Comparison of ENCODE assay signal across 10 cellular contexts in genomic region chr5:132439521-132440206, GRCh38. TPM values are rescaled to one million over a fixed set of nuclear protein-coding genes. Genes with fewer than 3 reads are reported as not detected.
DNase-seq lines count a peak whose midpoint lies in the region; ATAC-seq and TF ChIP-seq lines count a peak whose summit lies in the region.
"Had no signal": no experiment of that assay in that cellular context is flagged by ENCODE, and none has a peak within 500 bp of the region (broad histone marks: within the 10 kb centered on the region; RNA-seq: fewer than 3 reads in every experiment).

No MANE protein-coding gene starts in this region.

- H3K36me3 Mint-ChIP-seq in dendritic cell treated with granulocyte-macrophage colony-stimulating factor and Interleukin-4, amounts not matched to agents 40 ng/mL and 50 ng/mL, for 4 days (ENCODE audit: low read depth) = no peaks in the 10 kb centered on the region
- peaks cover 46% of the 10 kb centered on the region for H3K36me3 Mint-ChIP-seq in activated T-helper 2 cell treated with anti-CD3 and anti-CD28 coated beads, Interferon-gamma antibody, Interleukin-2, Interleukin-4, amounts not matched to agents 10 μg/mL and 5 μg/mL and 100 μg/mL, durations not matched to agents 14 hours and 24 hours and 36 hours (ENCODE audit: low read depth)

- H3K27ac ChIP-seq in AG04450 (ENCODE audit: low read depth, low read length) = peak overlapping the region; percentile 94
- H3K27ac ChIP-seq in muscle layer of duodenum (ENCODE audit: low read length) = peak overlapping the region; percentile 76
- H3K27ac ChIP-seq: parathyroid adenoma had no signal

- CTCF ChIA-PET in AG04450 (lab: Charles Lee) = interaction anchor here (0.6 to 2.6 kb wide), 12 partner anchors 12 to 464 kb away, joined by 3 to 9 read pairs (median 4); partner anchors contain the start of gene IRF1

- TF ChIP-seq CTCF in AG04450 (IDR thresholded peaks at IDR 0.05; ENCODE audit: low read depth, low read length) = no peak

- no peaks in the 10 kb centered on the region for H3K27me3 ChIP-seq in AG04450 (ENCODE audit: control insufficient read depth, insufficient read depth, low read length)
- H3K27me3 ChIP-seq in muscle layer of duodenum (ENCODE audit: low read depth, low read length) = no peaks in the 10 kb centered on the region

- no peak for ATAC-seq in GM21447 (IDR thresholded peaks at IDR 0.05; ENCODE audit: unreplicated experiment)
- ATAC-seq in HG02623 (IDR thresholded peaks at IDR 0.05; ENCODE audit: unreplicated experiment) = no peak

- POLR2A ChIA-PET in AG04450 (lab: Yijun Ruan, JAX) = interaction anchor here (0.7 to 1.4 kb wide), 11 partner anchors 7 to 59 kb away, joined by 3 to 16 read pairs (median 5); partner anchors contain the start of gene IRF1

- peak overlapping the region; percentile 80 for H3K27ac Mint-ChIP-seq in dendritic cell treated with granulocyte-macrophage colony-stimulating factor and Interleukin-4, amounts not matched to agents 40 ng/mL and 50 ng/mL, for 4 days
- no peak overlapping the region for H3K27ac Mint-ChIP-seq in activated T-helper 2 cell treated with anti-CD3 and anti-CD28 coated beads, Interferon-gamma antibody, Interleukin-2, Interleukin-4, amounts not matched to agents 10 μg/mL and 5 μg/mL and 100 μg/mL, durations not matched to agents 14 hours and 24 hours and 36 hours

- intact Hi-C loops in dendritic cell treated with granulocyte-macrophage colony-stimulating factor and Interleukin-4, amounts not matched to agents 40 ng/mL and 50 ng/mL, for 4 days (cut with micrococcal nuclease) = no loop called here
- intact Hi-C loops in activated T-helper 2 cell treated with anti-CD3 and anti-CD28 coated beads, Interferon-gamma antibody, Interleukin-2, Interleukin-4, amounts not matched to agents 10 μg/mL and 5 μg/mL and 100 μg/mL, durations not matched to agents 14 hours and 24 hours and 36 hours (cut with micrococcal nuclease) = no loop called here

- H3K4me3 Mint-ChIP-seq in dendritic cell treated with granulocyte-macrophage colony-stimulating factor and Interleukin-4, amounts not matched to agents 40 ng/mL and 50 ng/mL, for 4 days = no peak overlapping the region
- no peak overlapping the region for H3K4me3 Mint-ChIP-seq in activated T-helper 2 cell treated with anti-CD3 and anti-CD28 coated beads, Interferon-gamma antibody, Interleukin-2, Interleukin-4, amounts not matched to agents 10 μg/mL and 5 μg/mL and 100 μg/mL, durations not matched to agents 14 hours and 24 hours and 36 hours (ENCODE audit: low read depth)
- H3K4me3 Mint-ChIP-seq: IgD-negative memory B cell had no signal

- peaks cover 0 to 5% of the 10 kb centered on the region in 2 donors for H3K36me3 ChIP-seq in muscle layer of duodenum (ENCODE audit: control insufficient read depth in 1 of 2, insufficient read depth in 2 of 2, low read length in 2 of 2)

- H3K4me1 Mint-ChIP-seq in dendritic cell treated with granulocyte-macrophage colony-stimulating factor and Interleukin-4, amounts not matched to agents 40 ng/mL and 50 ng/mL, for 4 days (ENCODE audit: low read depth) = peaks cover 77% of the 10 kb centered on the region
- peaks cover 71% of the 10 kb centered on the region for H3K4me1 Mint-ChIP-seq in activated T-helper 2 cell treated with anti-CD3 and anti-CD28 coated beads, Interferon-gamma antibody, Interleukin-2, Interleukin-4, amounts not matched to agents 10 μg/mL and 5 μg/mL and 100 μg/mL, durations not matched to agents 14 hours and 24 hours and 36 hours (ENCODE audit: low read depth)

- DNase-seq in AG04450 (ENCODE audit: low read depth, low spot score) = peak; percentile 83
- DNase-seq in MV-4-11 (lab: John Stamatoyannopoulos, UW) = peak; percentile 43
- DNase-seq in NOMO-1 (lab: John Stamatoyannopoulos, UW; ENCODE audit: unreplicated experiment in 2 of 2) = no peak
- no peak for DNase-seq in activated T-helper 2 cell treated with anti-CD3 and anti-CD28 coated beads, Interferon-gamma antibody, Interleukin-2, Interleukin-4, amounts not matched to agents 10 μg/mL and 5 μg/mL and 100 μg/mL, durations not matched to agents 14 hours and 24 hours and 36 hours (ENCODE audit: low spot score)

- no peak overlapping the region for H3K4me3 ChIP-seq in AG04450 (ENCODE audit: low read depth, low read length)
- peak overlapping the region in 1 of 2 donors; percentile 32 for H3K4me3 ChIP-seq in muscle layer of duodenum (ENCODE audit: low read depth in 1 of 2, low read length in 2 of 2)

- H3K9me3 Mint-ChIP-seq in dendritic cell treated with granulocyte-macrophage colony-stimulating factor and Interleukin-4, amounts not matched to agents 40 ng/mL and 50 ng/mL, for 4 days = no peaks in the 10 kb centered on the region
- H3K9me3 Mint-ChIP-seq in activated T-helper 2 cell treated with anti-CD3 and anti-CD28 coated beads, Interferon-gamma antibody, Interleukin-2, Interleukin-4, amounts not matched to agents 10 μg/mL and 5 μg/mL and 100 μg/mL, durations not matched to agents 14 hours and 24 hours and 36 hours = no peaks in the 10 kb centered on the region
- H3K9me3 Mint-ChIP-seq: IgD-negative memory B cell had no signal

- H3K4me1 ChIP-seq in muscle layer of duodenum (ENCODE audit: control insufficient read depth in 1 of 2, insufficient read depth in 2 of 2, low read length in 2 of 2) = peaks cover 43 to 72% of the 10 kb centered on the region in 2 donors
- H3K4me1 ChIP-seq: parathyroid adenoma had no signal

- H3K27me3 Mint-ChIP-seq in dendritic cell treated with granulocyte-macrophage colony-stimulating factor and Interleukin-4, amounts not matched to agents 40 ng/mL and 50 ng/mL, for 4 days = no peaks in the 10 kb centered on the region
- H3K27me3 Mint-ChIP-seq in activated T-helper 2 cell treated with anti-CD3 and anti-CD28 coated beads, Interferon-gamma antibody, Interleukin-2, Interleukin-4, amounts not matched to agents 10 μg/mL and 5 μg/mL and 100 μg/mL, durations not matched to agents 14 hours and 24 hours and 36 hours (ENCODE audit: low read depth) = no peaks in the 10 kb centered on the region
- H3K27me3 Mint-ChIP-seq: IgD-negative memory B cell had no signal

- no peaks in the 10 kb centered on the region for H3K9me3 ChIP-seq in AG04450 (ENCODE audit: control insufficient read depth, insufficient read depth, low read length)
- no peaks in the 10 kb centered on the region for H3K9me3 ChIP-seq in muscle layer of duodenum (ENCODE audit: control insufficient read depth in 1 of 2, low read length in 2 of 2)

RNA-seq across cellular contexts. Expression of gene IRF1, which starts 50.9 kb away (rescaled TPM):
- polyA plus RNA-seq in AG04450 (2011; rRNA removed) = 22.6 and 30.0 TPM in 2 replicates
- polyA minus RNA-seq in AG04450 (2011; rRNA and poly(A)+ RNA removed) = 47.8 and 59.2 TPM in 2 replicates
- total RNA-seq in activated T-helper 2 cell treated with anti-CD3 and anti-CD28 coated beads, Interferon-gamma antibody, Interleukin-2, Interleukin-4, amounts not matched to agents 10 μg/mL and 5 μg/mL and 100 μg/mL, durations not matched to agents 14 hours and 24 hours and 36 hours = 155 TPM in 2 replicates

Comparison
In these comparisons a context has a peak if more than half of its experiments do, and no peak if none do; other contexts are left out.
1. DNase-seq: peak in AG04450 (single experiment) and MV-4-11 (single experiment); none in NOMO-1 (0 of 2) and activated T-helper 2 cell treated with anti-CD3 and anti-CD28 coated beads, Interferon-gamma antibody, Interleukin-2, Interleukin-4, amounts not matched to agents 10 μg/mL and 5 μg/mL and 100 μg/mL, durations not matched to agents 14 hours and 24 hours and 36 hours (single experiment).